Comparison of ENCODE assay signal across 1 cellular context in genomic region chr7:105664816-105665525, GRCh38.
TF ChIP-seq lines count a peak whose summit lies in the region.

No MANE protein-coding gene starts in this region.

TF ChIP-seq in HepG2, 621 proteins besides CTCF, POLR2A, EP300 and RAD21 (continued from another document and continues in another):
- TF ChIP-seq, protein P1, sequence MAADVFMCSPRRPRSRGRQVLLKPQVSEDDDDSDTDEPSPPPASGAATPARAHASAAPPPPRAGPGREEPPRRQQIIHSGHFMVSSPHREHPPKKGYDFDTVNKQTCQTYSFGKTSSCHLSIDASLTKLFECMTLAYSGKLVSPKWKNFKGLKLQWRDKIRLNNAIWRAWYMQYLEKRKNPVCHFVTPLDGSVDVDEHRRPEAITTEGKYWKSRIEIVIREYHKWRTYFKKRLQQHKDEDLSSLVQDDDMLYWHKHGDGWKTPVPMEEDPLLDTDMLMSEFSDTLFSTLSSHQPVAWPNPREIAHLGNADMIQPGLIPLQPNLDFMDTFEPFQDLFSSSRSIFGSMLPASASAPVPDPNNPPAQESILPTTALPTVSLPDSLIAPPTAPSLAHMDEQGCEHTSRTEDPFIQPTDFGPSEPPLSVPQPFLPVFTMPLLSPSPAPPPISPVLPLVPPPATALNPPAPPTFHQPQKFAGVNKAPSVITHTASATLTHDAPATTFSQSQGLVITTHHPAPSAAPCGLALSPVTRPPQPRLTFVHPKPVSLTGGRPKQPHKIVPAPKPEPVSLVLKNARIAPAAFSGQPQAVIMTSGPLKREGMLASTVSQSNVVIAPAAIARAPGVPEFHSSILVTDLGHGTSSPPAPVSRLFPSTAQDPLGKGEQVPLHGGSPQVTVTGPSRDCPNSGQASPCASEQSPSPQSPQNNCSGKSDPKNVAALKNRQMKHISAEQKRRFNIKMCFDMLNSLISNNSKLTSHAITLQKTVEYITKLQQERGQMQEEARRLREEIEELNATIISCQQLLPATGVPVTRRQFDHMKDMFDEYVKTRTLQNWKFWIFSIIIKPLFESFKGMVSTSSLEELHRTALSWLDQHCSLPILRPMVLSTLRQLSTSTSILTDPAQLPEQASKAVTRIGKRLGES (CRISPR knock-in tag; IDR thresholded peaks at IDR 0.05; ENCODE audit: borderline replicate concordance): no peak
- no peak for TF ChIP-seq ATF7 (IDR thresholded peaks at IDR 0.05)
- no peak for TF ChIP-seq ATF7 (CRISPR knock-in tag; IDR thresholded peaks at IDR 0.05)
- no peak for TF ChIP-seq ZNF101 (CRISPR knock-in tag; IDR thresholded peaks at IDR 0.05; ENCODE audit: borderline replicate concordance, low read depth)
- TF ChIP-seq JUNB (CRISPR knock-in tag; IDR thresholded peaks at IDR 0.05; ENCODE audit: borderline replicate concordance): no peak
- no peak for TF ChIP-seq IKZF1 (IDR thresholded peaks at IDR 0.05)
- TF ChIP-seq ZBTB7A (CRISPR knock-in tag; IDR thresholded peaks at IDR 0.05): no peak
- no peak for TF ChIP-seq NR1H2 (CRISPR knock-in tag; IDR thresholded peaks at IDR 0.05; ENCODE audit: borderline replicate concordance, low read depth)
- TF ChIP-seq SAFB2 (CRISPR knock-in tag; IDR thresholded peaks at IDR 0.05; ENCODE audit: borderline replicate concordance, low read depth): no peak
- TF ChIP-seq MTF1 (CRISPR knock-in tag; IDR thresholded peaks at IDR 0.05): no peak
- TF ChIP-seq, protein P2, sequence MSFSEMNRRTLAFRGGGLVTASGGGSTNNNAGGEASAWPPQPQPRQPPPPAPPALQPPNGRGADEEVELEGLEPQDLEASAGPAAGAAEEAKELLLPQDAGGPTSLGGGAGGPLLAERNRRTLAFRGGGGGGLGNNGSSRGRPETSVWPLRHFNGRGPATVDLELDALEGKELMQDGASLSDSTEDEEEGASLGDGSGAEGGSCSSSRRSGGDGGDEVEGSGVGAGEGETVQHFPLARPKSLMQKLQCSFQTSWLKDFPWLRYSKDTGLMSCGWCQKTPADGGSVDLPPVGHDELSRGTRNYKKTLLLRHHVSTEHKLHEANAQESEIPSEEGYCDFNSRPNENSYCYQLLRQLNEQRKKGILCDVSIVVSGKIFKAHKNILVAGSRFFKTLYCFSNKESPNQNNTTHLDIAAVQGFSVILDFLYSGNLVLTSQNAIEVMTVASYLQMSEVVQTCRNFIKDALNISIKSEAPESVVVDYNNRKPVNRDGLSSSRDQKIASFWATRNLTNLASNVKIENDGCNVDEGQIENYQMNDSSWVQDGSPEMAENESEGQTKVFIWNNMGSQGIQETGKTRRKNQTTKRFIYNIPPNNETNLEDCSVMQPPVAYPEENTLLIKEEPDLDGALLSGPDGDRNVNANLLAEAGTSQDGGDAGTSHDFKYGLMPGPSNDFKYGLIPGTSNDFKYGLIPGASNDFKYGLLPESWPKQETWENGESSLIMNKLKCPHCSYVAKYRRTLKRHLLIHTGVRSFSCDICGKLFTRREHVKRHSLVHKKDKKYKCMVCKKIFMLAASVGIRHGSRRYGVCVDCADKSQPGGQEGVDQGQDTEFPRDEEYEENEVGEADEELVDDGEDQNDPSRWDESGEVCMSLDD (CRISPR knock-in tag; IDR thresholded peaks at IDR 0.05; ENCODE audit: borderline replicate concordance): no peak
- TF ChIP-seq PTBP1 (IDR thresholded peaks at IDR 0.05; ENCODE audit: low read depth, low read length, poor library complexity, severe bottlenecking): no peak
- no peak for TF ChIP-seq HHEX (CRISPR knock-in tag; IDR thresholded peaks at IDR 0.05)
- TF ChIP-seq ZNF607 (CRISPR knock-in tag; IDR thresholded peaks at IDR 0.05; ENCODE audit: borderline replicate concordance): no peak
- no peak for TF ChIP-seq KLF12 (CRISPR knock-in tag; IDR thresholded peaks at IDR 0.05; ENCODE audit: borderline replicate concordance)
- TF ChIP-seq TFE3 (CRISPR knock-in tag; IDR thresholded peaks at IDR 0.05): peak; percentile 39; the same call in 1 of the 2 replicates
- TF ChIP-seq, protein P3, sequence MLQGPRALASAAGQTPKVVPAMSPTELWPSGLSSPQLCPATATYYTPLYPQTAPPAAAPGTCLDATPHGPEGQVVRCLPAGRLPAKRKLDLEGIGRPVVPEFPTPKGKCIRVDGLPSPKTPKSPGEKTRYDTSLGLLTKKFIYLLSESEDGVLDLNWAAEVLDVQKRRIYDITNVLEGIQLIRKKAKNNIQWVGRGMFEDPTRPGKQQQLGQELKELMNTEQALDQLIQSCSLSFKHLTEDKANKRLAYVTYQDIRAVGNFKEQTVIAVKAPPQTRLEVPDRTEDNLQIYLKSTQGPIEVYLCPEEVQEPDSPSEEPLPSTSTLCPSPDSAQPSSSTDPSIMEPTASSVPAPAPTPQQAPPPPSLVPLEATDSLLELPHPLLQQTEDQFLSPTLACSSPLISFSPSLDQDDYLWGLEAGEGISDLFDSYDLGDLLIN (CRISPR knock-in tag; IDR thresholded peaks at IDR 0.05; ENCODE audit: borderline replicate concordance): no peak
- TF ChIP-seq BCL3 (CRISPR knock-in tag; IDR thresholded peaks at IDR 0.05): no peak
- 0 out of 2 replicates have a peak, but pooled peaks have one; percentile 64 for TF ChIP-seq ZNF292 (CRISPR knock-in tag; IDR thresholded peaks at IDR 0.05; ENCODE audit: borderline replicate concordance, low read depth)
- no peak for TF ChIP-seq ATRX (CRISPR knock-in tag; IDR thresholded peaks at IDR 0.05; ENCODE audit: borderline replicate concordance)
- no peak for TF ChIP-seq MYC (CRISPR knock-in tag; IDR thresholded peaks at IDR 0.05; ENCODE audit: borderline replicate concordance)
- TF ChIP-seq, protein P4, sequence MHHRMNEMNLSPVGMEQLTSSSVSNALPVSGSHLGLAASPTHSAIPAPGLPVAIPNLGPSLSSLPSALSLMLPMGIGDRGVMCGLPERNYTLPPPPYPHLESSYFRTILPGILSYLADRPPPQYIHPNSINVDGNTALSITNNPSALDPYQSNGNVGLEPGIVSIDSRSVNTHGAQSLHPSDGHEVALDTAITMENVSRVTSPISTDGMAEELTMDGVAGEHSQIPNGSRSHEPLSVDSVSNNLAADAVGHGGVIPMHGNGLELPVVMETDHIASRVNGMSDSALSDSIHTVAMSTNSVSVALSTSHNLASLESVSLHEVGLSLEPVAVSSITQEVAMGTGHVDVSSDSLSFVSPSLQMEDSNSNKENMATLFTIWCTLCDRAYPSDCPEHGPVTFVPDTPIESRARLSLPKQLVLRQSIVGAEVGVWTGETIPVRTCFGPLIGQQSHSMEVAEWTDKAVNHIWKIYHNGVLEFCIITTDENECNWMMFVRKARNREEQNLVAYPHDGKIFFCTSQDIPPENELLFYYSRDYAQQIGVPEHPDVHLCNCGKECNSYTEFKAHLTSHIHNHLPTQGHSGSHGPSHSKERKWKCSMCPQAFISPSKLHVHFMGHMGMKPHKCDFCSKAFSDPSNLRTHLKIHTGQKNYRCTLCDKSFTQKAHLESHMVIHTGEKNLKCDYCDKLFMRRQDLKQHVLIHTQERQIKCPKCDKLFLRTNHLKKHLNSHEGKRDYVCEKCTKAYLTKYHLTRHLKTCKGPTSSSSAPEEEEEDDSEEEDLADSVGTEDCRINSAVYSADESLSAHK (CRISPR knock-in tag; IDR thresholded peaks at IDR 0.05; ENCODE audit: borderline replicate concordance): no peak
- TF ChIP-seq ZFP37 (CRISPR knock-in tag; IDR thresholded peaks at IDR 0.05; ENCODE audit: borderline replicate concordance): no peak
- TF ChIP-seq, protein P5, sequence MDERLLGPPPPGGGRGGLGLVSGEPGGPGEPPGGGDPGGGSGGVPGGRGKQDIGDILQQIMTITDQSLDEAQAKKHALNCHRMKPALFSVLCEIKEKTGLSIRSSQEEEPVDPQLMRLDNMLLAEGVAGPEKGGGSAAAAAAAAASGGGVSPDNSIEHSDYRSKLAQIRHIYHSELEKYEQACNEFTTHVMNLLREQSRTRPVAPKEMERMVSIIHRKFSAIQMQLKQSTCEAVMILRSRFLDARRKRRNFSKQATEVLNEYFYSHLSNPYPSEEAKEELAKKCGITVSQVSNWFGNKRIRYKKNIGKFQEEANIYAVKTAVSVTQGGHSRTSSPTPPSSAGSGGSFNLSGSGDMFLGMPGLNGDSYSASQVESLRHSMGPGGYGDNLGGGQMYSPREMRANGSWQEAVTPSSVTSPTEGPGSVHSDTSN (CRISPR knock-in tag; IDR thresholded peaks at IDR 0.05): no peak
- no peak for TF ChIP-seq MLX (CRISPR knock-in tag; IDR thresholded peaks at IDR 0.05)
- no peak for TF ChIP-seq PHB2 (IDR thresholded peaks at IDR 0.05; ENCODE audit: partially characterized antibody)
- no peak for TF ChIP-seq ZNF644 (CRISPR knock-in tag; IDR thresholded peaks at IDR 0.05; ENCODE audit: low read depth)
- TF ChIP-seq ZNF556 (CRISPR knock-in tag; IDR thresholded peaks at IDR 0.05; ENCODE audit: borderline replicate concordance): no peak
- TF ChIP-seq ZNF670 (CRISPR knock-in tag; IDR thresholded peaks at IDR 0.05; ENCODE audit: borderline replicate concordance): no peak
- no peak for TF ChIP-seq TAF15 (IDR thresholded peaks at IDR 0.05; ENCODE audit: low read depth, low read length, poor library complexity, severe bottlenecking)
- TF ChIP-seq FOSL1 (CRISPR knock-in tag; IDR thresholded peaks at IDR 0.05; ENCODE audit: borderline replicate concordance): peak; percentile 60
- TF ChIP-seq ARID4A (CRISPR knock-in tag; IDR thresholded peaks at IDR 0.05; ENCODE audit: borderline replicate concordance): no peak
- TF ChIP-seq MTA1 (CRISPR knock-in tag; IDR thresholded peaks at IDR 0.05; ENCODE audit: borderline replicate concordance): no peak
- TF ChIP-seq, protein P6, sequence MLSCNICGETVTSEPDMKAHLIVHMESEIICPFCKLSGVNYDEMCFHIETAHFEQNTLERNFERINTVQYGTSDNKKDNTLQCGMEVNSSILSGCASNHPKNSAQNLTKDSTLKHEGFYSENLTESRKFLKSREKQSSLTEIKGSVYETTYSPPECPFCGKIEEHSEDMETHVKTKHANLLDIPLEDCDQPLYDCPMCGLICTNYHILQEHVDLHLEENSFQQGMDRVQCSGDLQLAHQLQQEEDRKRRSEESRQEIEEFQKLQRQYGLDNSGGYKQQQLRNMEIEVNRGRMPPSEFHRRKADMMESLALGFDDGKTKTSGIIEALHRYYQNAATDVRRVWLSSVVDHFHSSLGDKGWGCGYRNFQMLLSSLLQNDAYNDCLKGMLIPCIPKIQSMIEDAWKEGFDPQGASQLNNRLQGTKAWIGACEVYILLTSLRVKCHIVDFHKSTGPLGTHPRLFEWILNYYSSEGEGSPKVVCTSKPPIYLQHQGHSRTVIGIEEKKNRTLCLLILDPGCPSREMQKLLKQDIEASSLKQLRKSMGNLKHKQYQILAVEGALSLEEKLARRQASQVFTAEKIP (CRISPR knock-in tag; IDR thresholded peaks at IDR 0.05; ENCODE audit: borderline replicate concordance): no peak
- no peak for TF ChIP-seq ZNF382 (CRISPR knock-in tag; IDR thresholded peaks at IDR 0.05; ENCODE audit: borderline replicate concordance)
